In genomic region chr3:53188720-53189119, GRCh38 we compare ENCODE assay signal across 20 cellular contexts. TPM values are rescaled to one million over a fixed set of nuclear protein-coding genes. Genes with fewer than 3 reads are reported as not detected.
"Had no signal": no experiment of that assay in that cellular context is flagged by ENCODE, and none has a peak within 500 bp of the region (broad histone marks: within the 10 kb centered on the region; RNA-seq: fewer than 3 reads in every experiment).

No MANE protein-coding gene starts in this region.

- H3K4me3 ChIP-seq: coronary artery, dorsolateral prefrontal cortex, mucosa of descending colon, pancreas, right lobe of liver, stomach, thoracic aorta, transverse colon had no signal

- H3K4me1 ChIP-seq: right lobe of liver had no signal

- H3K27ac ChIP-seq: coronary artery, dorsolateral prefrontal cortex, pancreas, right lobe of liver, stomach, thoracic aorta had no signal

- ATAC-seq: esophagus mucosa; naive thymus-derived CD8-positive, alpha-beta T cell; pancreas; right lobe of liver had no signal

- DNase-seq: caudate nucleus; dorsolateral prefrontal cortex; effector CD8-positive, alpha-beta T cell; foreskin fibroblast; kidney glomerular epithelial cell; mammary epithelial cell; pancreas; right lobe of liver; stimulated activated CD4-positive, alpha-beta T cell treated with anti-CD3 and anti-CD28 coated beads, Interleukin-2, amount 100 ng/mL, for 24 hours; stimulated activated CD4-positive, alpha-beta T cell treated with anti-CD3 and anti-CD28 coated beads, Interleukin-4, amount 100 ng/mL, for 4 hours; stimulated activated naive CD4-positive, alpha-beta T cell; stomach; substantia nigra; transverse colon had no signal

- H3K27me3 ChIP-seq: dorsolateral prefrontal cortex, pancreas, right lobe of liver, stomach, transverse colon had no signal

- H3K9me3 ChIP-seq: mucosa of descending colon, pancreas, right lobe of liver, stomach, thoracic aorta, transverse colon had no signal

RNA-seq across cellular contexts. Expression of gene PRKCD, which starts 27.7 kb away (rescaled TPM):
- polyA plus RNA-seq: neural cell had no signal
